ENCODE assay signal across 11 cellular contexts in the genomic region with DNA sequence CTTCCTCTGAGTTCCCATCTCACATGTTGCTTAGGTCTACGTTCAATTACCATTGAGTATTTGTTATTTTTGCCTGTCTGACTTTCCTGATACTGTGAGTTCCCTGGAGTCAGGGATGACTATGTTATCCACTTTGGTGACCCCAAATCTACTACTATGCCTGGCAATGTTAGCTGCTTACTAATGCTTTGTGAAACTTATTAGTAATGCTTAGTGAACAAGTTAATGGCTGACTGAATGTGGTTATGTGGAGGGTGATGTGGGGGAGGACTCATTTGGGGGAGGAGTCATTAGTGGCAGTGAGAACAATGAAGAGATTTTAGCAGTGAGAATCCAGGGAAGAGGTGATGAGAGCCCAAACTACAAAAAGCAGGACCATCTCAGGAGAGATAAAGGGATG.
DNase-seq lines count a peak whose midpoint lies in the region; ATAC-seq and TF ChIP-seq lines count a peak whose summit lies in the region.
"Had no signal": no experiment of that assay in that cellular context is flagged by ENCODE, and none has a peak within 500 bp of the region (broad histone marks: within the 10 kb centered on the region; RNA-seq: fewer than 3 reads in every experiment).

No MANE protein-coding gene starts in this region.

- TF ChIP-seq POLR2A in body of pancreas (IDR thresholded peaks at IDR 0.05) = no peak

- peak; percentile 50 for DNase-seq in left kidney (ENCODE audit: low read depth, low spot score)
- no peak for DNase-seq in NCI-H2171 treated with DMSO at 0.1 percent for 48 hours (lab: John Stamatoyannopoulos, UW)
- no peak for DNase-seq in body of pancreas
- no peak for DNase-seq in H4 (ENCODE audit: low spot score)
- no peak for DNase-seq in NCI-H82 (lab: John Stamatoyannopoulos, UW)
- DNase-seq: NCI-H1694, WERI-Rb-1 had no signal

- H3K27ac ChIP-seq in body of pancreas = no peak overlapping the region
- H3K27ac ChIP-seq: breast epithelium, WERI-Rb-1 had no signal

- H3K27me3 ChIP-seq in body of pancreas = no peaks in the 10 kb centered on the region
- H3K27me3 ChIP-seq: breast epithelium had no signal

- H3K36me3 ChIP-seq in body of pancreas (replicated peaks in 1 of 2; ENCODE audit: insufficient read depth in 1 of 2, low read depth in 2 of 2) = no peaks in the 10 kb centered on the region
- H3K36me3 ChIP-seq: breast epithelium, WERI-Rb-1 had no signal

- H3K9me3 ChIP-seq in body of pancreas = no peaks in the 10 kb centered on the region
- H3K9me3 ChIP-seq: breast epithelium had no signal

- peaks cover 5% of the 10 kb centered on the region for H3K4me1 ChIP-seq in body of pancreas
- H3K4me1 ChIP-seq: breast epithelium had no signal

- ATAC-seq in GM18861 (IDR thresholded peaks at IDR 0.05; ENCODE audit: unreplicated experiment) (peak; percentile 96), GM21825 (IDR thresholded peaks at IDR 0.05; ENCODE audit: unreplicated experiment) (peak; percentile 96), HG03520 (IDR thresholded peaks at IDR 0.05; ENCODE audit: unreplicated experiment) (peak; percentile 95), body of pancreas (no peak)

- WGBS in body of pancreas, 2 donors = 92 to 95% methylated on average over 1 of the region's 1 CpG

- no peak overlapping the region for H3K4me3 ChIP-seq in body of pancreas
- H3K4me3 ChIP-seq: breast epithelium had no signal

- no peak for TF ChIP-seq CTCF in body of pancreas (IDR thresholded peaks at IDR 0.05)

- intact Hi-C loops in body of pancreas (cut with DNase I) = loop anchor here (10.0 kb wide), 1 partner anchor 773 kb away; no protein-coding TSS in a partner anchor
